In the genomic region with DNA sequence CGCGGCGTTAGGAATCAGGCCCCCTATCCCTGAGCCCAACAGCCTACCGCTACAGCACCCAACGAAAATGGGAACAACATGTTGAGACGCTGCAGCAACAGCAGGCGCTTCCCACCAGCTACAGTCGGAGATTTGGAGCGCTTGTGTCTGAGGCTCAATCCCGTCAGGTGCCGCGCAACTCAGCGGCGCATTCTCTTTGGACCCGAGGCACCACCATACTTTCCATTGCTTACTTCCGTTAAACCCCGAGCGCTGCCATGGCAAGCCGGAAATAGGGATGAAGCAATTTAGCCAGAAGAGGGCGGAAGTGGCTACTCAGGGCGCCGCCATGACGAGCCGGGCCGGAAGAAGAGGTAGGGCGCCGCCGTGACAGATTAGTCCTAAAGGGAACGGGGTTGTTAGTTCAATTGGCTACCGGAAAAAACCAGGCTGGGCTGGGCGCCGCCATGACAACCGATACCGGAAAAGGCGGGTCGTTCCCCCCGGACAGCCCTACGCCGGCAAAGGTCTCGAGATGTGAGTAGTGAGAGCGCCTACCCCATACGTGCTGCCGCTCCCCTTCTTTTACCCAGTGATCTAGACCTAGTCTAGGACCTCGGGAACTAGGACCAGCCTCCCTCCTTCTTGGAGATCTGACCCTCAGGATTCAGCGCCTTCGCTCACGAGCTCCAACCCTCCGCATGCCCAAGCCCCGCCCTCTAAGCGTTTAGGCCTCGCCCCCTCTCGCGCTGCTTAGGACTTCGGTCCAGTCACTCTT, we compare ENCODE assay signal across 8 cellular contexts.
A peak's percentile ranks its signal among the peaks of the same experiment; 100 is the strongest.
DNase-seq lines count a peak whose midpoint lies in the region; ATAC-seq lines count a peak whose summit lies in the region.

CHCHD5 (plus strand) TSS at position 476 of the 757 bp plus-strand sequence; CDS start at position 515, 39 bp downstream.

- DNase-seq in Ammon's horn (ENCODE audit: low spot score) (peak; percentile 98), GM19238 (ENCODE audit: insufficient read length, low spot score) (peak; percentile 80), NCI-H524 treated with DMSO at 0.1 percent for 48 hours (lab: John Stamatoyannopoulos, UW) (peak; percentile 74), kidney tubule cell (ENCODE audit: low spot score) (peak; percentile 99)
- DNase-seq in activated CD4-positive, alpha-beta T cell treated with anti-CD3 and anti-CD28 coated beads for 48 hours, result peak; percentile 96
- peak; percentile 77 to 81 for DNase-seq in stimulated activated CD4-positive, alpha-beta T cell treated with anti-CD3 and anti-CD28 coated beads, Interleukin-1b, Interleukin-23, amount 100 ng/mL, for 1 hour (ENCODE audit: low read depth in 2 of 2)

- peak; percentile 88 for ATAC-seq in HG03439 (IDR thresholded peaks at IDR 0.05; ENCODE audit: unreplicated experiment)

- peak within 1 kb of the TSS; percentile 98 for H3K27ac ChIP-seq in cingulate gyrus (ENCODE audit: low read depth, low read length)

Comparison
In these comparisons a context has a peak if more than half of its experiments do, and no peak if none do; other contexts are left out.
1. Peak in every context shown above with its lines: DNase-seq, ATAC-seq and H3K27ac ChIP-seq.